19 cellular contexts compared by ENCODE assay signal in the genomic region with DNA sequence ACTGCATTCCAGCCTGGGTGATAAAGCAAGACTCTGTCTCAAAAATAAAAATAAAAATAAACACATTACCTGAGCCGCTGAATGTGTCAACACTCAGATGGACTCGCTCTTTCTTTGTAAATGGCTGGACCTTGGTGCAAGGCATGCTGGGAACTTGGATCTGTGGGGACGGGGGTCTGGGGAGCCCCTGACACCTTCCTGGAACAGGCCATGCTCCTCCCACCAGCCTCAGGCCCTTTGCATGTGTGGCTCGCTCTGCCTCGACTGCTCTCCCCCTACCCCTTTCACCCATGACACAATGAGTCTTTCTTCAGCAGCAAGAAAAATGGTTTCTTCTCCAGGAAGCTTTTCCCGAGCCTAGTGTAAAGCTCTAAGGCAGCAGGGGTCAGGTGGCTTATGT.
"Had no signal": no experiment of that assay in that cellular context is flagged by ENCODE, and none has a peak within 500 bp of the region (broad histone marks: within the 10 kb centered on the region; RNA-seq: fewer than 3 reads in every experiment).

No MANE protein-coding gene starts in this region.

- H3K27ac Mint-ChIP-seq: activated CD4-positive, alpha-beta T cell treated with anti-CD3 and anti-CD28 coated beads, Interleukin-2, amount 10 ng/mL, durations not matched to agents 7 days and 5 days; activated naive CD4-positive, alpha-beta T cell treated with anti-CD3 and anti-CD28 coated beads, Interleukin-2, amount 10 ng/mL, durations not matched to agents 7 days and 5 days; activated naive CD8-positive, alpha-beta T cell treated with anti-CD3 and anti-CD28 coated beads, Interleukin-2, amount 50 U/mL, for 24 hours; naive thymus-derived CD4-positive, alpha-beta T cell had no signal

- H3K36me3 ChIP-seq: heart right ventricle, ovary, right atrium auricular region had no signal

- H3K9me3 Mint-ChIP-seq: activated CD4-positive, alpha-beta T cell treated with anti-CD3 and anti-CD28 coated beads, Interleukin-2, amount 10 ng/mL, durations not matched to agents 7 days and 5 days; activated naive CD4-positive, alpha-beta T cell treated with anti-CD3 and anti-CD28 coated beads, Interleukin-2, amount 10 ng/mL, durations not matched to agents 7 days and 5 days; activated naive CD8-positive, alpha-beta T cell treated with anti-CD3 and anti-CD28 coated beads, Interleukin-2, amount 50 U/mL, for 24 hours had no signal

- H3K36me3 Mint-ChIP-seq: activated naive CD4-positive, alpha-beta T cell treated with anti-CD3 and anti-CD28 coated beads, Interleukin-2, amount 10 ng/mL, durations not matched to agents 7 days and 5 days; naive thymus-derived CD4-positive, alpha-beta T cell had no signal

- H3K27me3 ChIP-seq: ovary, right atrium auricular region had no signal

- H3K4me1 ChIP-seq: psoas muscle had no signal

- H3K4me3 ChIP-seq: heart right ventricle, lung, ovary, psoas muscle, right atrium auricular region had no signal

- H3K9me3 ChIP-seq: ovary, psoas muscle, right atrium auricular region had no signal

- H3K27ac ChIP-seq: heart right ventricle, ovary, psoas muscle, right atrium auricular region had no signal

- H3K4me3 Mint-ChIP-seq: activated CD4-positive, alpha-beta T cell treated with anti-CD3 and anti-CD28 coated beads, Interleukin-2, amount 10 ng/mL, durations not matched to agents 7 days and 5 days; activated naive CD4-positive, alpha-beta T cell treated with anti-CD3 and anti-CD28 coated beads, Interleukin-2, amount 10 ng/mL, durations not matched to agents 7 days and 5 days; activated naive CD8-positive, alpha-beta T cell treated with anti-CD3 and anti-CD28 coated beads, Interleukin-2, amount 50 U/mL, for 24 hours; naive thymus-derived CD4-positive, alpha-beta T cell had no signal

- DNase-seq: activated CD4-positive, alpha-beta T cell treated with anti-CD3 and anti-CD28 coated beads, Interleukin-2, amount 10 ng/mL, durations not matched to agents 7 days and 5 days; activated CD4-positive, CD25-positive, alpha-beta regulatory T cell; activated naive CD4-positive, alpha-beta T cell treated with anti-CD3 and anti-CD28 coated beads, Interleukin-2, amount 10 ng/mL, durations not matched to agents 7 days and 5 days; activated naive CD8-positive, alpha-beta T cell treated with anti-CD3 and anti-CD28 coated beads, Interleukin-2, amount 50 U/mL, for 24 hours; cerebellar nuclear complex; effector CD4-positive, alpha-beta T cell; erythroblast; foreskin fibroblast; heart right ventricle; kidney; psoas muscle; stimulated activated CD4-positive, alpha-beta T cell treated with anti-CD3 and anti-CD28 coated beads, Interleukin-4, amount 100 ng/mL, for 4 hours; stimulated activated naive CD8-positive, alpha-beta T cell treated with anti-CD3 and anti-CD28 coated beads, Interleukin-15, Interleukin-2, amounts not matched to agents 100 U/mL and 50 U/mL, for 24 hours; T-helper 9 cell had no signal

- ATAC-seq: activated naive CD8-positive, alpha-beta T cell treated with anti-CD3 and anti-CD28 coated beads, Interleukin-2, amount 50 U/mL, for 24 hours; heart right ventricle; left lobe of liver; naive thymus-derived CD4-positive, alpha-beta T cell; psoas muscle; stimulated activated naive CD8-positive, alpha-beta T cell treated with anti-CD3 and anti-CD28 coated beads, Interleukin-15, Interleukin-2, amounts not matched to agents 100 U/mL and 50 U/mL, for 24 hours had no signal
